Comparison of ENCODE assay signal across 12 cellular contexts in the genomic region with DNA sequence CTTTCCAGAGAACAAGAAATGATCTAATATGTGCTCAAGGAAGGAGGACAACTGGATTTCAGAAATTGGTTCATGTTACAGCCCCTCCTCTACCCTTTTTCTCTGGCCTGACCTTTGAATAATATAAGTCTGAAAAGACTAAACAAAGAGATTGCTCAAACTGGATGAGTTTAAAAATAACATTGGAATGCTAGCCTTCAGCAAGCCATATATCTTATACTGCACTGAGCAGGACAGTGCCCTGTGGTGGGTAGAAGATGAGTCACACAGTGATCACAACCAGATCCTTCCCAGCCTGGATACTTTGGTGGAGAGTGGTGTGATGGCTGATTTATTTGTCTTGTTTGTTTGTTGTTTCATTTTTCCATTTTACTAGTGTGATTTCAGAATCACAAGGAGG. TPM values are rescaled to one million over a fixed set of nuclear protein-coding genes. Genes with fewer than 3 reads are reported as not detected.
A peak's percentile ranks its signal among the peaks of the same experiment; 100 is the strongest.
DNase-seq lines count a peak whose midpoint lies in the region; ATAC-seq lines count a peak whose summit lies in the region.
"Had no signal": no experiment of that assay in that cellular context is flagged by ENCODE, and none has a peak within 500 bp of the region (broad histone marks: within the 10 kb centered on the region; RNA-seq: fewer than 3 reads in every experiment).

No MANE protein-coding gene starts in this region.

- H3K27ac Mint-ChIP-seq in natural killer cell treated with Interleukin-12 subunit alpha and Interleukin-12 subunit beta and Interleukin-15 and Interleukin-18, amount 100 ng/mL, for 72 hours: no peak overlapping the region

- no peaks in the 10 kb centered on the region for H3K36me3 Mint-ChIP-seq in natural killer cell treated with Interleukin-12 subunit alpha and Interleukin-12 subunit beta and Interleukin-15 and Interleukin-18, amount 100 ng/mL, for 72 hours

- H3K4me3 ChIP-seq in skeletal muscle satellite cell (ENCODE audit: low read length): peak overlapping the region; percentile 26
- H3K4me3 ChIP-seq: spleen had no signal

- no peaks in the 10 kb centered on the region for H3K9me3 Mint-ChIP-seq in natural killer cell treated with Interleukin-12 subunit alpha and Interleukin-12 subunit beta and Interleukin-15 and Interleukin-18, amount 100 ng/mL, for 72 hours

- peaks cover 33% of the 10 kb centered on the region for H3K4me1 ChIP-seq in skeletal muscle satellite cell (ENCODE audit: control insufficient read depth, insufficient read depth, low read length)
- H3K4me1 ChIP-seq: spleen had no signal

- no peaks in the 10 kb centered on the region for H3K4me1 Mint-ChIP-seq in natural killer cell treated with Interleukin-12 subunit alpha and Interleukin-12 subunit beta and Interleukin-15 and Interleukin-18, amount 100 ng/mL, for 72 hours (ENCODE audit: low read depth in 2 of 2)

- ATAC-seq in natural killer cell treated with Interleukin-12 subunit alpha and Interleukin-12 subunit beta and Interleukin-15 and Interleukin-18, amount 100 ng/mL, for 72 hours: no peak
- no peak for ATAC-seq in HG02763 (IDR thresholded peaks at IDR 0.05; ENCODE audit: unreplicated experiment)

- peak overlapping the region; percentile 39 for H3K9ac ChIP-seq in skeletal muscle satellite cell (ENCODE audit: low read depth, low read length)

- no peaks in the 10 kb centered on the region for H3K36me3 ChIP-seq in skeletal muscle satellite cell (ENCODE audit: insufficient read depth, low read length)
- H3K36me3 ChIP-seq: spleen had no signal

- H3K27me3 ChIP-seq in skeletal muscle satellite cell (ENCODE audit: control insufficient read depth, insufficient read depth, low read length): no peaks in the 10 kb centered on the region
- H3K27me3 ChIP-seq: spleen had no signal

- DNase-seq in GM03348 (ENCODE audit: low spot score) (peak; percentile 91), T1000 (lab: John Stamatoyannopoulos, UW) (peak; percentile 48), glomerular visceral epithelial cell (ENCODE audit: extremely low spot score) (peak; percentile 79), NCI-H2029 treated with DMSO at 0.1 percent for 48 hours (lab: John Stamatoyannopoulos, UW) (no peak)
- no peak for DNase-seq in natural killer cell treated with Interleukin-12 subunit alpha and Interleukin-12 subunit beta and Interleukin-15 and Interleukin-18, amount 100 ng/mL, for 72 hours (ENCODE audit: low spot score)
- no peak for DNase-seq in activated CD8-positive, alpha-beta memory T cell treated with anti-CD3 and anti-CD28 coated beads, Interleukin-2, amount 50 U/mL, for 4 hours
- DNase-seq: cerebellar nuclear complex, NCI-H1092, spleen, substantia nigra had no signal

- H3K9me3 ChIP-seq in skeletal muscle satellite cell (replicated peaks; ENCODE audit: low read length): no peaks in the 10 kb centered on the region
- H3K9me3 ChIP-seq: spleen had no signal

- H3K4me3 Mint-ChIP-seq in natural killer cell treated with Interleukin-12 subunit alpha and Interleukin-12 subunit beta and Interleukin-15 and Interleukin-18, amount 100 ng/mL, for 72 hours: no peak overlapping the region

- peaks cover 3 to 5% of the 10 kb centered on the region in 2 donors for H3K27me3 Mint-ChIP-seq in natural killer cell treated with Interleukin-12 subunit alpha and Interleukin-12 subunit beta and Interleukin-15 and Interleukin-18, amount 100 ng/mL, for 72 hours

- H3K4me2 ChIP-seq in skeletal muscle satellite cell (ENCODE audit: low read length): peak overlapping the region; percentile 59

RNA-seq across cellular contexts. Expression of a gene that starts 13.2 kb away (rescaled TPM):
- total RNA-seq in skeletal muscle satellite cell (2012; rRNA removed): 3.1 and 8.9 TPM in 2 replicates
- not detected for total RNA-seq in natural killer cell treated with Interleukin-12 subunit alpha and Interleukin-12 subunit beta and Interleukin-15 and Interleukin-18, amount 100 ng/mL, for 72 hours

Comparison
In these comparisons a context has a peak if more than half of its experiments do, and no peak if none do; other contexts are left out.
1. DNase-seq: peak in GM03348 (single experiment), T1000 (single experiment) and glomerular visceral epithelial cell (single experiment); none in natural killer cell treated with Interleukin-12 subunit alpha and Interleukin-12 subunit beta and Interleukin-15 and Interleukin-18, amount 100 ng/mL, for 72 hours (single experiment), activated CD8-positive, alpha-beta memory T cell treated with anti-CD3 and anti-CD28 coated beads, Interleukin-2, amount 50 U/mL, for 4 hours (single experiment) and NCI-H2029 treated with DMSO at 0.1 percent for 48 hours (single experiment).